ENCODE assay signal across 1 cellular context in genomic region chr12:92928962-92929915, GRCh38.
TF ChIP-seq lines count a peak whose summit lies in the region.

Gene EEA1, minus strand, starts transcription at chr12:92929295. Its CDS starts 229 bp downstream, at chr12:92929066.

TF ChIP-seq in HepG2, 621 proteins besides CTCF, POLR2A, EP300 and RAD21 (continued from another document and continues in another):
- TF ChIP-seq RAD51 (IDR thresholded peaks at IDR 0.05; ENCODE audit: borderline replicate concordance) (no peak), ZNF678 (CRISPR knock-in tag; IDR thresholded peaks at IDR 0.05) (peak; percentile 83; the same call in 1 of the 2 replicates), RBFOX2 (IDR thresholded peaks at IDR 0.05; ENCODE audit: low read depth, low read length) (peak; percentile 94), MYPOP (CRISPR knock-in tag; IDR thresholded peaks at IDR 0.05) (peak; percentile 89), ZNF20 (CRISPR knock-in tag; IDR thresholded peaks at IDR 0.05) (peak; percentile 85; the same call in 1 of the 2 replicates), SIN3A (IDR thresholded peaks at IDR 0.05; ENCODE audit: borderline replicate concordance, low read depth, low read length) (no peak), ZNF205 (CRISPR knock-in tag; IDR thresholded peaks at IDR 0.05) (peak; percentile 96), ZNF564 (CRISPR knock-in tag; IDR thresholded peaks at IDR 0.05) (peak; percentile 93), ZNF460 (CRISPR knock-in tag; IDR thresholded peaks at IDR 0.05; ENCODE audit: borderline replicate concordance) (no peak), NR2F2 (IDR thresholded peaks at IDR 0.05; ENCODE audit: borderline replicate concordance, low read depth) (no peak), MAF1 (CRISPR knock-in tag; IDR thresholded peaks at IDR 0.05; ENCODE audit: borderline replicate concordance) (no peak; the same call in 1 of the 2 replicates), ZNF570 (CRISPR knock-in tag; IDR thresholded peaks at IDR 0.05; ENCODE audit: borderline replicate concordance) (no peak), XRCC5 (optimal IDR thresholded peaks at IDR 0.05; ENCODE audit: low read length) (no peak), ATF1 (CRISPR knock-in tag; IDR thresholded peaks at IDR 0.05) (peak; percentile 55), TRIM24 (CRISPR knock-in tag; IDR thresholded peaks at IDR 0.05) (no peak), ZFYVE20 (CRISPR knock-in tag; IDR thresholded peaks at IDR 0.05; ENCODE audit: borderline replicate concordance, low read depth) (no peak), PRDM15 (CRISPR knock-in tag; IDR thresholded peaks at IDR 0.05) (0 out of 2 replicates have a peak, but pooled peaks have one; percentile 36), ATF7 (IDR thresholded peaks at IDR 0.05) (no peak), ATF7 (CRISPR knock-in tag; IDR thresholded peaks at IDR 0.05) (0 out of 2 replicates have a peak, but pooled peaks have one; percentile 25), ZFX (CRISPR knock-in tag; IDR thresholded peaks at IDR 0.05; ENCODE audit: low read depth) (peak; percentile 82), ZBTB44 (CRISPR knock-in tag; IDR thresholded peaks at IDR 0.05) (0 out of 2 replicates have a peak, but pooled peaks have one; percentile 55), ZNF577 (CRISPR knock-in tag; IDR thresholded peaks at IDR 0.05; ENCODE audit: borderline replicate concordance, low read depth) (no peak), ARID2 (CRISPR knock-in tag; IDR thresholded peaks at IDR 0.05; ENCODE audit: borderline replicate concordance) (no peak), LCORL (IDR thresholded peaks at IDR 0.05) (no peak), LCORL (CRISPR knock-in tag; IDR thresholded peaks at IDR 0.05) (peak; percentile 69), REXO4 (CRISPR knock-in tag; IDR thresholded peaks at IDR 0.05; ENCODE audit: borderline replicate concordance) (no peak), GATAD1 (CRISPR knock-in tag; IDR thresholded peaks at IDR 0.05) (peak; percentile 70), ISX (CRISPR knock-in tag; conservative IDR thresholded peaks at IDR 0.05) (peak; percentile 90; the same call in 1 of the 2 replicates), ZNF17 (CRISPR knock-in tag; IDR thresholded peaks at IDR 0.05) (0 out of 2 replicates have a peak, but pooled peaks have one; percentile 63), ZNF569 (CRISPR knock-in tag; IDR thresholded peaks at IDR 0.05; ENCODE audit: borderline replicate concordance) (0 out of 2 replicates have a peak, but pooled peaks have one; percentile 61), ZNF652 (CRISPR knock-in tag; IDR thresholded peaks at IDR 0.05; ENCODE audit: borderline replicate concordance, low read depth) (no peak), SP2 (CRISPR knock-in tag; IDR thresholded peaks at IDR 0.05) (peak; percentile 89), ZNF10 (CRISPR knock-in tag; IDR thresholded peaks at IDR 0.05; ENCODE audit: borderline replicate concordance, low read depth) (no peak), ZNF432 (CRISPR knock-in tag; IDR thresholded peaks at IDR 0.05; ENCODE audit: borderline replicate concordance) (no peak), MLXIP (CRISPR knock-in tag; IDR thresholded peaks at IDR 0.05; ENCODE audit: borderline replicate concordance) (peak; percentile 51; the same call in 1 of the 2 replicates), ESRRA (CRISPR knock-in tag; IDR thresholded peaks at IDR 0.05; ENCODE audit: low read depth) (0 out of 2 replicates have a peak, but pooled peaks have one; percentile 10), MEF2D (CRISPR knock-in tag; IDR thresholded peaks at IDR 0.05) (peak; percentile 59; the same call in 1 of the 2 replicates), NFRKB (IDR thresholded peaks at IDR 0.05) (no peak)
- TF ChIP-seq, protein P1, sequence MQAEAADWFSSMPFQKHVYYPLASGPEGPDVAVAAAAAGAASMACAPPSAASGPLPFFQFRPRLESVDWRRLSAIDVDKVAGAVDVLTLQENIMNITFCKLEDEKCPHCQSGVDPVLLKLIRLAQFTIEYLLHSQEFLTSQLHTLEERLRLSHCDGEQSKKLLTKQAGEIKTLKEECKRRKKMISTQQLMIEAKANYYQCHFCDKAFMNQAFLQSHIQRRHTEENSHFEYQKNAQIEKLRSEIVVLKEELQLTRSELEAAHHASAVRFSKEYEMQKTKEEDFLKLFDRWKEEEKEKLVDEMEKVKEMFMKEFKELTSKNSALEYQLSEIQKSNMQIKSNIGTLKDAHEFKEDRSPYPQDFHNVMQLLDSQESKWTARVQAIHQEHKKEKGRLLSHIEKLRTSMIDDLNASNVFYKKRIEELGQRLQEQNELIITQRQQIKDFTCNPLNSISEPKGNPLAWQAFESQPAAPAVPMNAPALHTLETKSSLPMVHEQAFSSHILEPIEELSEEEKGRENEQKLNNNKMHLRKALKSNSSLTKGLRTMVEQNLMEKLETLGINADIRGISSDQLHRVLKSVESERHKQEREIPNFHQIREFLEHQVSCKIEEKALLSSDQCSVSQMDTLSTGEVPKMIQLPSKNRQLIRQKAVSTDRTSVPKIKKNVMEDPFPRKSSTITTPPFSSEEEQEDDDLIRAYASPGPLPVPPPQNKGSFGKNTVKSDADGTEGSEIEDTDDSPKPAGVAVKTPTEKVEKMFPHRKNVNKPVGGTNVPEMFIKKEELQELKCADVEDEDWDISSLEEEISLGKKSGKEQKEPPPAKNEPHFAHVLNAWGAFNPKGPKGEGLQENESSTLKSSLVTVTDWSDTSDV (CRISPR knock-in tag; IDR thresholded peaks at IDR 0.05), result peak; percentile 76; the same call in 1 of the 2 replicates
- TF ChIP-seq, protein P2, sequence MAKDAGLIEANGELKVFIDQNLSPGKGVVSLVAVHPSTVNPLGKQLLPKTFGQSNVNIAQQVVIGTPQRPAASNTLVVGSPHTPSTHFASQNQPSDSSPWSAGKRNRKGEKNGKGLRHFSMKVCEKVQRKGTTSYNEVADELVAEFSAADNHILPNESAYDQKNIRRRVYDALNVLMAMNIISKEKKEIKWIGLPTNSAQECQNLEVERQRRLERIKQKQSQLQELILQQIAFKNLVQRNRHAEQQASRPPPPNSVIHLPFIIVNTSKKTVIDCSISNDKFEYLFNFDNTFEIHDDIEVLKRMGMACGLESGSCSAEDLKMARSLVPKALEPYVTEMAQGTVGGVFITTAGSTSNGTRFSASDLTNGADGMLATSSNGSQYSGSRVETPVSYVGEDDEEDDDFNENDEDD (CRISPR knock-in tag; IDR thresholded peaks at IDR 0.05; ENCODE audit: borderline replicate concordance), result peak; percentile 94
- TF ChIP-seq, protein P3, sequence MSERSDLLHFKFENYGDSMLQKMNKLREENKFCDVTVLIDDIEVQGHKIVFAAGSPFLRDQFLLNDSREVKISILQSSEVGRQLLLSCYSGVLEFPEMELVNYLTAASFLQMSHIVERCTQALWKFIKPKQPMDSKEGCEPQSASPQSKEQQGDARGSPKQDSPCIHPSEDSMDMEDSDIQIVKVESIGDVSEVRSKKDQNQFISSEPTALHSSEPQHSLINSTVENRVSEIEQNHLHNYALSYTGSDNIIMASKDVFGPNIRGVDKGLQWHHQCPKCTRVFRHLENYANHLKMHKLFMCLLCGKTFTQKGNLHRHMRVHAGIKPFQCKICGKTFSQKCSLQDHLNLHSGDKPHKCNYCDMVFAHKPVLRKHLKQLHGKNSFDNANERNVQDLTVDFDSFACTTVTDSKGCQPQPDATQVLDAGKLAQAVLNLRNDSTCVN (CRISPR knock-in tag; IDR thresholded peaks at IDR 0.05; ENCODE audit: borderline replicate concordance), result peak; percentile 90
